In genomic region chr22:23245045-23245798, GRCh38 we compare ENCODE assay signal across 9 cellular contexts.
DNase-seq lines count a peak whose midpoint lies in the region; ATAC-seq and TF ChIP-seq lines count a peak whose summit lies in the region.
"Had no signal": no experiment of that assay in that cellular context is flagged by ENCODE, and none has a peak within 500 bp of the region (broad histone marks: within the 10 kb centered on the region; RNA-seq: fewer than 3 reads in every experiment).

No MANE protein-coding gene starts in this region.

- no peak for ATAC-seq in HG02885 (IDR thresholded peaks at IDR 0.05; ENCODE audit: poor library complexity, unreplicated experiment)
- ATAC-seq: lower lobe of right lung had no signal

- peak overlapping the region; percentile 42 for H3K27ac ChIP-seq in endodermal cell (ENCODE audit: low read depth, low read length)
- H3K27ac ChIP-seq: lower lobe of right lung had no signal

- H3K4me3 Mint-ChIP-seq in endodermal cell = no peak overlapping the region

- H3K27ac Mint-ChIP-seq in endodermal cell = peak overlapping the region; percentile 55

- TF ChIP-seq CTCF in endodermal cell (conservative IDR thresholded peaks at IDR 0.05) = no peak

- H3K27me3 ChIP-seq in MG63 = no peaks in the 10 kb centered on the region
- H3K27me3 ChIP-seq in endodermal cell (ENCODE audit: control insufficient read depth, insufficient read depth, low read length, poor library complexity, severe bottlenecking) = no peaks in the 10 kb centered on the region

- H3K9ac ChIP-seq in endodermal cell (ENCODE audit: extremely low read depth, low read length, poor library complexity, severe bottlenecking) = no peak overlapping the region

- intact Hi-C loops in head of caudate nucleus (cut with DNase I) = no loop called here

- H3K27me3 Mint-ChIP-seq in endodermal cell (ENCODE audit: insufficient read depth) = no peaks in the 10 kb centered on the region

- H3K36me3 Mint-ChIP-seq in endodermal cell (ENCODE audit: low read depth) = peaks cover 3% of the 10 kb centered on the region

- 83 to 90% methylated on average over 9 to 17 of the region's 17 CpGs for WGBS in endodermal cell (ENCODE audit: insufficient coverage in 1 of 2, insufficient read length in 1 of 2), 2 experiments

- no peaks in the 10 kb centered on the region for H3K36me3 ChIP-seq in MG63
- H3K36me3 ChIP-seq in endodermal cell (ENCODE audit: control insufficient read depth, insufficient read depth, low read length) = peaks cover 14% of the 10 kb centered on the region
- H3K36me3 ChIP-seq: lower lobe of right lung had no signal

- DNase-seq in EL (peak; percentile 88), MG63 (peak; percentile 80), endodermal cell (no peak), renal cortical epithelial cell (ENCODE audit: low read depth) (peak; percentile 70), head of caudate nucleus (no peak), NCI-H1694 (lab: John Stamatoyannopoulos, UW) (no peak)
- DNase-seq: lower lobe of right lung, NCI-H526 had no signal

- H3K4me3 ChIP-seq in MG63 (no peak overlapping the region), endodermal cell (ENCODE audit: low read length) (no peak overlapping the region)
- H3K4me3 ChIP-seq: lower lobe of right lung had no signal

- peaks cover 3% of the 10 kb centered on the region for H3K9me3 Mint-ChIP-seq in endodermal cell

- H3K9me3 ChIP-seq in MG63 (no peaks in the 10 kb centered on the region), endodermal cell (ENCODE audit: control insufficient read depth, low read length) (no peaks in the 10 kb centered on the region)
- H3K9me3 ChIP-seq: lower lobe of right lung had no signal

- H3K4me1 ChIP-seq in endodermal cell (ENCODE audit: control insufficient read depth, insufficient read depth, low read length) = peaks cover 49% of the 10 kb centered on the region

- H3K4me1 Mint-ChIP-seq in endodermal cell = peaks cover 77% of the 10 kb centered on the region

Comparison
In these comparisons a context has a peak if more than half of its experiments do, and no peak if none do; other contexts are left out.
1. DNase-seq: peak in EL (single experiment), MG63 (single experiment) and renal cortical epithelial cell (single experiment); none in endodermal cell (single experiment), head of caudate nucleus (0 of 42) and NCI-H1694 (single experiment).